ENCODE assay signal across 10 cellular contexts in genomic region chr3:169575381-169575780, GRCh38.
DNase-seq lines count a peak whose midpoint lies in the region; ATAC-seq and TF ChIP-seq lines count a peak whose summit lies in the region.
"Had no signal": no experiment of that assay in that cellular context is flagged by ENCODE, and none has a peak within 500 bp of the region (broad histone marks: within the 10 kb centered on the region; RNA-seq: fewer than 3 reads in every experiment).

No MANE protein-coding gene starts in this region.

- no peaks in the 10 kb centered on the region for H3K27me3 ChIP-seq in breast epithelium
- H3K27me3 ChIP-seq in adipocyte (replicated peaks; ENCODE audit: control insufficient read depth, insufficient read depth, low read length) = peaks cover 7% of the 10 kb centered on the region
- no peaks in the 10 kb centered on the region for H3K27me3 ChIP-seq in hepatocyte

- no peak overlapping the region for H3K9ac ChIP-seq in adipocyte (ENCODE audit: low read length)

- H3K36me3 ChIP-seq in breast epithelium (no peaks in the 10 kb centered on the region), adipocyte (ENCODE audit: control insufficient read depth, insufficient read depth, low read length, severe bottlenecking) (no peaks in the 10 kb centered on the region), hepatocyte (replicated peaks; ENCODE audit: insufficient read depth, low read depth) (no peaks in the 10 kb centered on the region)

- H3K79me2 ChIP-seq in hepatocyte = no peaks in the 10 kb centered on the region

- no peaks in the 10 kb centered on the region for H3K9me3 ChIP-seq in breast epithelium
- H3K9me3 ChIP-seq in adipocyte (ENCODE audit: control insufficient read depth, low read length) = no peaks in the 10 kb centered on the region
- H3K9me3 ChIP-seq in hepatocyte (ENCODE audit: low read depth) = no peaks in the 10 kb centered on the region

- CTCF ChIA-PET in MCF 10A (lab: Yijun Ruan, JAX) = interaction anchor here (0.8 to 0.9 kb wide), 2 partner anchors 93 to 185 kb away, joined by 3 to 4 read pairs; no protein-coding TSS in a partner anchor

- peak overlapping the region; percentile 56 for H3K4me2 ChIP-seq in hepatocyte

- WGBS in hepatocyte (ENCODE audit: low lambda C conversion rate, missing lambda C conversion rate) = 17% methylated on average over 7 of the region's 7 CpGs

- H4K20me1 ChIP-seq in hepatocyte (ENCODE audit: insufficient read depth, poor library complexity, severe bottlenecking) = no peaks in the 10 kb centered on the region

- H3K4me3 ChIP-seq in breast epithelium = no peak overlapping the region
- peak overlapping the region; percentile 28 for H3K4me3 ChIP-seq in adipocyte (ENCODE audit: low read length)
- no peak overlapping the region for H3K4me3 ChIP-seq in hepatocyte

- H3K27ac Mint-ChIP-seq in MCF 10A (ENCODE audit: low read depth, unreplicated experiment) (no peak overlapping the region), osteocyte (ENCODE audit: unreplicated experiment) (no peak overlapping the region)
- H3K27ac Mint-ChIP-seq: activated CD8-positive, alpha-beta memory T cell treated with anti-CD3 and anti-CD28 coated beads, Interleukin-2, amount 10 ng/mL, durations not matched to agents 7 days and 5 days had no signal

- DNase-seq in MCF 10A (ENCODE audit: unreplicated experiment) (peak; percentile 74), breast epithelium (ENCODE audit: low spot score in 2 of 2) (no peak), adipocyte (ENCODE audit: low read depth) (peak; percentile 62), hepatocyte (ENCODE audit: low spot score) (peak; percentile 23), osteocyte (ENCODE audit: extremely low spot score, unreplicated experiment) (no peak), NCI-H2227 (lab: John Stamatoyannopoulos, UW; ENCODE audit: unreplicated experiment) (no peak), NCI-H1694 treated with DMSO at 0.1 percent for 48 hours (lab: John Stamatoyannopoulos, UW) (no peak)
- DNase-seq: activated CD8-positive, alpha-beta memory T cell treated with anti-CD3 and anti-CD28 coated beads, Interleukin-2, amount 10 ng/mL, durations not matched to agents 7 days and 5 days; SHP77 treated with DMSO at 0.1 percent for 48 hours had no signal

- H3K27ac ChIP-seq in breast epithelium = no peak overlapping the region
- no peak overlapping the region for H3K27ac ChIP-seq in hepatocyte

- no TSS peak for BruUV-seq in MCF 10A (replicated peaks; lab: Mats Ljungman, UMichigan)

- no peak for TF ChIP-seq POLR2A in breast epithelium (IDR thresholded peaks at IDR 0.05)

- H3K36me3 Mint-ChIP-seq in MCF 10A (ENCODE audit: insufficient read depth, unreplicated experiment) = no peaks in the 10 kb centered on the region
- no peaks in the 10 kb centered on the region for H3K36me3 Mint-ChIP-seq in osteocyte (ENCODE audit: unreplicated experiment)
- H3K36me3 Mint-ChIP-seq: activated CD8-positive, alpha-beta memory T cell treated with anti-CD3 and anti-CD28 coated beads, Interleukin-2, amount 10 ng/mL, durations not matched to agents 7 days and 5 days had no signal

- POLR2A ChIA-PET in MCF 10A (lab: Yijun Ruan, JAX) = interaction anchor here (1.1 kb wide), 1 partner anchor 230 kb away, joined by 3 read pairs; no protein-coding TSS in a partner anchor

- peaks cover 8% of the 10 kb centered on the region for H3K4me1 Mint-ChIP-seq in MCF 10A (ENCODE audit: insufficient read depth, unreplicated experiment)
- peaks cover 9% of the 10 kb centered on the region for H3K4me1 Mint-ChIP-seq in osteocyte (ENCODE audit: unreplicated experiment)
- H3K4me1 Mint-ChIP-seq: activated CD8-positive, alpha-beta memory T cell treated with anti-CD3 and anti-CD28 coated beads, Interleukin-2, amount 10 ng/mL, durations not matched to agents 7 days and 5 days had no signal

- no peak for ATAC-seq in HG02938 (IDR thresholded peaks at IDR 0.05; ENCODE audit: unreplicated experiment)
- ATAC-seq: activated CD8-positive, alpha-beta memory T cell treated with anti-CD3 and anti-CD28 coated beads, Interleukin-2, amount 10 ng/mL, durations not matched to agents 7 days and 5 days had no signal

- H3K27me3 Mint-ChIP-seq in MCF 10A (ENCODE audit: insufficient read depth, unreplicated experiment) (no peaks in the 10 kb centered on the region), osteocyte (ENCODE audit: unreplicated experiment) (no peaks in the 10 kb centered on the region)

- TF ChIP-seq CTCF in MCF 10A (IDR thresholded peaks at IDR 0.05; ENCODE audit: unreplicated experiment) (no peak), breast epithelium (IDR thresholded peaks at IDR 0.05) (no peak), hepatocyte (IDR thresholded peaks at IDR 0.05; ENCODE audit: poor library complexity) (no peak), osteocyte (IDR thresholded peaks at IDR 0.05) (no peak)

- H3K4me1 ChIP-seq in breast epithelium (no peaks in the 10 kb centered on the region), adipocyte (ENCODE audit: control insufficient read depth, insufficient read depth, low read length) (peaks cover 17% of the 10 kb centered on the region), hepatocyte (ENCODE audit: insufficient read depth) (peaks cover 5% of the 10 kb centered on the region)

- H2AFZ ChIP-seq in hepatocyte = no peak overlapping the region

- intact Hi-C loops in MCF 10A (cut with micrococcal nuclease) = loop anchor here (5.0 to 10.0 kb wide), 3 partner anchors 87 to 428 kb away; partner anchors contain the start of gene MECOM
- intact Hi-C loops in breast epithelium (cut with DNase I; ENCODE audit: low total_unique reads) = no loop called here

- H3K9me3 Mint-ChIP-seq in MCF 10A (ENCODE audit: unreplicated experiment) = no peaks in the 10 kb centered on the region
- H3K9me3 Mint-ChIP-seq in osteocyte (ENCODE audit: unreplicated experiment) = no peaks in the 10 kb centered on the region

- no peaks in the 10 kb centered on the region for H3K9me2 ChIP-seq in hepatocyte (replicated peaks; ENCODE audit: insufficient read depth)

- H3K4me3 Mint-ChIP-seq in MCF 10A (ENCODE audit: unreplicated experiment) = peak overlapping the region; percentile 22
- no peak overlapping the region for H3K4me3 Mint-ChIP-seq in osteocyte (ENCODE audit: unreplicated experiment)
- H3K4me3 Mint-ChIP-seq: activated CD8-positive, alpha-beta memory T cell treated with anti-CD3 and anti-CD28 coated beads, Interleukin-2, amount 10 ng/mL, durations not matched to agents 7 days and 5 days had no signal

Comparison
In these comparisons a context has a peak if more than half of its experiments do, and no peak if none do; other contexts are left out.
1. DNase-seq: peak in MCF 10A (single experiment), adipocyte (single experiment) and hepatocyte (single experiment); none in breast epithelium (0 of 2), osteocyte (single experiment), NCI-H2227 (single experiment) and NCI-H1694 treated with DMSO at 0.1 percent for 48 hours (single experiment).